Comparison of ENCODE assay signal across 22 cellular contexts in the genomic region with DNA sequence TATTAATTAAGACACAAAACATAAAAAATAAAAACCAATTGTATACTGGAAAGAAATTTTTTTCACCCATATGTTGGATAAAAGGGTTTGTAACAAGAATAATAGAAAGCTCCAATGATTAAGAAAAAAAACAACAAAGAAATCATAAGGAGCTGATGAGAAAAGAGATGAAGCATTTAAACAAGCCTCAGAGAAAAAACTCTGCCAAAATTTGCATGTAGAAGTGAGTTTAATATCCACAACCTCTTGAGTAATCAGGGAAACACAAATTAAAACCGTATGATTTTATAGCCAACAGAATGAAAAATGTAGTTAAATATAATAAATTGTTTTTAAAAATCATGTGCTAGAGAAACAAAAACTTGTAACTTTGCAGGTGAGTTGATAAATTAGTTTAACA.
"Had no signal": no experiment of that assay in that cellular context is flagged by ENCODE, and none has a peak within 500 bp of the region (broad histone marks: within the 10 kb centered on the region; RNA-seq: fewer than 3 reads in every experiment).

No MANE protein-coding gene starts in this region.

- H3K27me3 ChIP-seq: dorsolateral prefrontal cortex, heart right ventricle, neutrophil, right lobe of liver, stomach had no signal

- H3K36me3 Mint-ChIP-seq: naive thymus-derived CD8-positive, alpha-beta T cell had no signal

- H3K9me3 ChIP-seq: right lobe of liver, thoracic aorta had no signal

- H3K4me3 ChIP-seq: dorsolateral prefrontal cortex, heart right ventricle, mucosa of descending colon, psoas muscle, right lobe of liver, stomach, thoracic aorta had no signal

- H3K27me3 Mint-ChIP-seq: naive thymus-derived CD8-positive, alpha-beta T cell had no signal

- ATAC-seq: heart right ventricle; naive thymus-derived CD8-positive, alpha-beta T cell; psoas muscle had no signal

- H3K36me3 ChIP-seq: heart right ventricle, neutrophil, right lobe of liver, stomach, thoracic aorta had no signal

- H3K4me3 Mint-ChIP-seq: naive thymus-derived CD8-positive, alpha-beta T cell had no signal

- H3K27ac Mint-ChIP-seq: naive thymus-derived CD8-positive, alpha-beta T cell had no signal

- H3K27ac ChIP-seq: dorsolateral prefrontal cortex, heart right ventricle, neutrophil, psoas muscle, right lobe of liver, thoracic aorta had no signal

- H3K4me1 Mint-ChIP-seq: naive thymus-derived CD8-positive, alpha-beta T cell had no signal

- FAIRE-seq: frontal cortex, urothelium cell line had no signal

- DNase-seq: cortex of kidney; dorsolateral prefrontal cortex; effector CD8-positive, alpha-beta T cell; heart right ventricle; hypothalamus; kidney glomerular epithelial cell; mammary epithelial cell; mucosa of descending colon; naive thymus-derived CD8-positive, alpha-beta T cell; psoas muscle; retina; right lobe of liver; stimulated activated CD4-positive, alpha-beta T cell treated with anti-CD3 and anti-CD28 coated beads, Interleukin-2, amount 100 ng/mL, for 24 hours; stimulated activated CD4-positive, alpha-beta T cell treated with anti-CD3 and anti-CD28 coated beads, Interleukin-4, amount 100 ng/mL, for 4 hours; stimulated activated naive CD4-positive, alpha-beta T cell; stomach; substantia nigra; trophoblast cell had no signal
